Comparison of ENCODE assay signal across 12 cellular contexts in the genomic region with DNA sequence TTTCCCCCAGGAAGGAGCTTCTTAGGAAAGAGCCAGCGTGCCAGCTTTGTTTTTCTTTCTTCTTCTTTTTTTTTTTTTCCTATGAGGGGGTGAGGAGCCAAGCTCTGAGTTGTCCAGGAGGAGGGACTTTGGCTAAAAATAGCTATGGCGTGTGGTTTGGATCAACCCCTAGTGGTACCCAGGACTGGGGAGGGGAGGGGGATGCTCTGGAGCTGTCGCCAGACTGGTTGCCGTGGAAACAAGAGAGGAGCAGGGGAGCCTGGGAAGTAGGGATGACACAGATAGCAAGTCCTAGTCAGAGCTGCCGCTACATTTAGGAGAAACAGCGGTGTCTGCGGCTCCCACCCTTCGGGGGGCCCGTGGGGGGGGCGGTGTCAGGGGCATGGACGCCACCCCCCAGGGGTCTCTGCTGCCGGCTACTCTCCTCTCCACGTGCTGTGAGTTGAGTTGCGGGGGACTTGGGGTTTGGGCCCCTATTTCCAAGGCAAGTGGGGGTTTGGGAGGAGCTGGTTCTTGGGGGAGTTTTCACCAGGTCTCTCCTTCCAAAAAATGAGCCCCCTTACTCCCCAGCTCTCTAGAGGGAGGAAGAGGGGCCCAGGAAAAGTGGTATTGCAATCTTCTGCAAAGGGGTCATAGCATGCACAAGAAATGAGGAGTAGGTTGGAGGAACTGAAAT.
DNase-seq lines count a peak whose midpoint lies in the region; ATAC-seq lines count a peak whose summit lies in the region.
"Had no signal": no experiment of that assay in that cellular context is flagged by ENCODE, and none has a peak within 500 bp of the region (broad histone marks: within the 10 kb centered on the region; RNA-seq: fewer than 3 reads in every experiment).

A gene (plus strand): TSS at position 278 of the 676 bp plus-strand sequence. CDS start 2,493 bp downstream, outside the sequence.

- H3K9ac ChIP-seq in BLaER1: no peak within 1 kb of the TSS

- no peaks in the 10 kb centered on the region for H4K20me1 ChIP-seq in BLaER1

- H3K4me3 ChIP-seq in BLaER1: no peak within 1 kb of the TSS
- H3K4me3 ChIP-seq: thoracic aorta had no signal

- DNase-seq in NCI-H1105 (lab: John Stamatoyannopoulos, UW): peak; percentile 12
- peak; percentile 98 to 99 for DNase-seq in cerebellar nuclear complex (lab: John Stamatoyannopoulos, UW)
- peak; percentile 89 for DNase-seq in midbrain (lab: John Stamatoyannopoulos, UW)
- DNase-seq in HK-2 (ENCODE audit: unreplicated experiment): no peak
- DNase-seq in stimulated activated naive CD8-positive, alpha-beta T cell treated with anti-CD3 and anti-CD28 coated beads, Interleukin-15, Interleukin-2, amounts not matched to agents 100 U/mL and 50 U/mL, for 24 hours: no peak
- DNase-seq: activated T-cell treated with anti-CD3 and anti-CD28 coated beads, Interleukin-2, amount 50 U/mL, for 24 hours; CD4-positive, alpha-beta T cell; NCI-H2081 had no signal

- H3K27me3 ChIP-seq in BLaER1: no peaks in the 10 kb centered on the region

- peaks cover 19% of the 10 kb centered on the region for H3K36me3 ChIP-seq in BLaER1
- H3K36me3 ChIP-seq: thoracic aorta had no signal

- no peaks in the 10 kb centered on the region for H3K9me3 ChIP-seq in BLaER1
- H3K9me3 ChIP-seq: thoracic aorta had no signal

- H3K4me2 ChIP-seq in BLaER1: peak within 1 kb of the TSS; percentile 11; the same call in 1 of the 2 replicates

- ATAC-seq in GM18511 (IDR thresholded peaks at IDR 0.05; ENCODE audit: unreplicated experiment) (no peak), HG03196 (IDR thresholded peaks at IDR 0.05; ENCODE audit: unreplicated experiment) (no peak)
- no peak for ATAC-seq in stimulated activated naive CD8-positive, alpha-beta T cell treated with anti-CD3 and anti-CD28 coated beads, Interleukin-15, Interleukin-2, amounts not matched to agents 100 U/mL and 50 U/mL, for 24 hours

- H3K27ac ChIP-seq in BLaER1: no peak within 1 kb of the TSS
- H3K27ac ChIP-seq: thoracic aorta had no signal

- peaks cover 11% of the 10 kb centered on the region for H3K4me1 ChIP-seq in BLaER1

Comparison
In these comparisons a context has a peak if more than half of its experiments do, and no peak if none do; other contexts are left out.
1. DNase-seq: peak in NCI-H1105 (single experiment), cerebellar nuclear complex (2 of 2) and midbrain (single experiment); none in HK-2 (single experiment) and stimulated activated naive CD8-positive, alpha-beta T cell treated with anti-CD3 and anti-CD28 coated beads, Interleukin-15, Interleukin-2, amounts not matched to agents 100 U/mL and 50 U/mL, for 24 hours (single experiment).